Comparison of ENCODE assay signal across 1 cellular context in the genomic region with DNA sequence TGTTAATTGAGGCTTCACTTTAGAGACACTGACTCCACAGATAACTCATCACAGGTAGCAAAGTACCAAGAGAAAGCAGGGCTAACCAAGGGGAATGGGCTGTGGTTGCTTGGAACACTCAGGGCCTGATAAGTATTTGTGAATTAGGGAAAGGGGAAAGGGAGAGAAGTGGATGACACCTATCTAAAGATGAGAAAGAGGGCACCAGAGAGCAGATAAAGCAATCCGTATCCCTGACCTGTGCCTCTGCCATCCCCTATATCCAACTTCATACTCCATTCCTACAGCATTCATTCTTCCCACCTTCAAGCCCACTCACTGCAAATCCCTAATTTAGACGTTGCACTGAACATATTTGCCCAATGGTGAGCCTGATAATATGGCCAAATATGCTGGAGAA.
TF ChIP-seq lines count a peak whose summit lies in the region.

No MANE protein-coding gene starts in this region.

TF ChIP-seq in GM23338, 12 proteins besides CTCF, POLR2A, EP300 and RAD21:
- TF ChIP-seq ZNF462 (CRISPR knock-in tag; IDR thresholded peaks at IDR 0.05), result no peak
- no peak for TF ChIP-seq JUNB (IDR thresholded peaks at IDR 0.05; ENCODE audit: unreplicated experiment)
- no peak for TF ChIP-seq POLR2AphosphoS5 (IDR thresholded peaks at IDR 0.05; ENCODE audit: low read depth)
- TF ChIP-seq NANOG (IDR thresholded peaks at IDR 0.05; ENCODE audit: borderline replicate concordance), result no peak
- TF ChIP-seq ZNF114 (CRISPR knock-in tag; IDR thresholded peaks at IDR 0.05), result no peak
- TF ChIP-seq REST (IDR thresholded peaks at IDR 0.05; ENCODE audit: unreplicated experiment), result no peak
- no peak for TF ChIP-seq CREB1 (CRISPR knock-in tag; IDR thresholded peaks at IDR 0.05; ENCODE audit: low read depth)
- TF ChIP-seq STAT1 (IDR thresholded peaks at IDR 0.05; ENCODE audit: unreplicated experiment), result no peak
- TF ChIP-seq, protein P1, sequence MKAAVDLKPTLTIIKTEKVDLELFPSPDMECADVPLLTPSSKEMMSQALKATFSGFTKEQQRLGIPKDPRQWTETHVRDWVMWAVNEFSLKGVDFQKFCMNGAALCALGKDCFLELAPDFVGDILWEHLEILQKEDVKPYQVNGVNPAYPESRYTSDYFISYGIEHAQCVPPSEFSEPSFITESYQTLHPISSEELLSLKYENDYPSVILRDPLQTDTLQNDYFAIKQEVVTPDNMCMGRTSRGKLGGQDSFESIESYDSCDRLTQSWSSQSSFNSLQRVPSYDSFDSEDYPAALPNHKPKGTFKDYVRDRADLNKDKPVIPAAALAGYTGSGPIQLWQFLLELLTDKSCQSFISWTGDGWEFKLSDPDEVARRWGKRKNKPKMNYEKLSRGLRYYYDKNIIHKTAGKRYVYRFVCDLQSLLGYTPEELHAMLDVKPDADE (IDR thresholded peaks at IDR 0.05), result no peak
- TF ChIP-seq EZH2 (IDR thresholded peaks at IDR 0.05; ENCODE audit: low read depth, unreplicated experiment), result no peak
- TF ChIP-seq EZH2phosphoT487 (IDR thresholded peaks at IDR 0.05; ENCODE audit: unreplicated experiment), result no peak
- no peak for TF ChIP-seq ZNF331 (CRISPR knock-in tag; IDR thresholded peaks at IDR 0.05; ENCODE audit: low read depth)
